Comparison of ENCODE assay signal across 11 cellular contexts in the genomic region with DNA sequence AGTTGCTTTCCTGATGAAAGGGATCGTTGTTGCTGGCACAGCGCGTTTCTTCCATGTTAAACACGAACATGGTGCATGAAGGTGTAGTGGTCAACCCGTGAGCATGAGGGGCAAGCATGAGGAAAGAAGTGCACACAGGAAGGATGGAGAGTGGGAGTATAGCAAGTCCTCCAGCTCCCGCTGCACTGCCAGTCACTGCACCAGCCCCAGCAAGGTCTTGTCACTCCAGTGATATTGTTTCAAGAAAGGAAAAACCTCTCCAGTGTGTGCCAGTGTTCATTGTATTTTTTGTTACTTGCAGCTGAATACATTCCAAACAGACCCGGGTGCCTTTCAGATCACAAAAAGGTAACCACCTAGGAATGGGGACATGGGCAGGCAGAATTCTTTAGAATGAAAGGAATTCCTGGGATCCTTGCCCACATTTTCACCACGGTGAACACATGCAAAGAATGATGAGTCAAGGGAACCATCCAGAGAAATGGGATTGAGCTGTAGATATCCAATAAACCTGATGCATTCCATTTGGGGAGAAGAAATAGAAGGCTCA.
A peak's percentile ranks its signal among the peaks of the same experiment; 100 is the strongest.
DNase-seq lines count a peak whose midpoint lies in the region; ATAC-seq and TF ChIP-seq lines count a peak whose summit lies in the region.
"Had no signal": no experiment of that assay in that cellular context is flagged by ENCODE, and none has a peak within 500 bp of the region (broad histone marks: within the 10 kb centered on the region; RNA-seq: fewer than 3 reads in every experiment).

No MANE protein-coding gene starts in this region.

- TF ChIP-seq POLR2A in thyroid gland (IDR thresholded peaks at IDR 0.05) = no peak

- ATAC-seq in HG03457 (IDR thresholded peaks at IDR 0.05; ENCODE audit: unreplicated experiment) = no peak
- no peak for ATAC-seq in stimulated activated naive CD8-positive, alpha-beta T cell treated with anti-CD3 and anti-CD28 coated beads, Interleukin-15, amount 100 ng/mL, for 72 hours
- ATAC-seq: activated T-cell treated with anti-CD3 and anti-CD28 coated beads, Interleukin-2, amount 50 U/mL, for 4 hours; naive thymus-derived CD4-positive, alpha-beta T cell had no signal

- DNase-seq in NCI-H2196 treated with DMSO at 0.1 percent for 48 hours (lab: John Stamatoyannopoulos, UW; ENCODE audit: unreplicated experiment) (peak; percentile 31), NCI-H2196 (lab: John Stamatoyannopoulos, UW; ENCODE audit: unreplicated experiment) (no peak), type B pancreatic cell (ENCODE audit: extremely low spot score, unreplicated experiment) (no peak), thyroid gland (no peak)
- no peak for DNase-seq in stimulated activated naive CD8-positive, alpha-beta T cell treated with anti-CD3 and anti-CD28 coated beads, Interleukin-15, amount 100 ng/mL, for 72 hours
- DNase-seq: activated T-cell treated with anti-CD3 and anti-CD28 coated beads, Interleukin-2, amount 50 U/mL, for 4 hours; Right ventricle myocardium superior had no signal

- H3K4me1 ChIP-seq in iPS-20b (ENCODE audit: insufficient read depth, low read length) (peaks cover 34% of the 10 kb centered on the region), thyroid gland (peaks cover 0 to 12% of the 10 kb centered on the region in 2 donors)

- no peak overlapping the region for H3K9ac ChIP-seq in iPS-20b (ENCODE audit: low read depth, low read length)

- peaks cover 84% of the 10 kb centered on the region for H3K4me1 Mint-ChIP-seq in type B pancreatic cell (ENCODE audit: unreplicated experiment)
- H3K4me1 Mint-ChIP-seq in stimulated activated naive CD8-positive, alpha-beta T cell treated with anti-CD3 and anti-CD28 coated beads, Interleukin-15, amount 100 ng/mL, for 72 hours = peaks cover 13% of the 10 kb centered on the region

- H3K27me3 ChIP-seq in iPS-20b (ENCODE audit: insufficient read depth, low read length) (no peaks in the 10 kb centered on the region), thyroid gland (no peaks in the 10 kb centered on the region)

- no peaks in the 10 kb centered on the region for H3K27me3 Mint-ChIP-seq in type B pancreatic cell
- no peaks in the 10 kb centered on the region for H3K27me3 Mint-ChIP-seq in stimulated activated naive CD8-positive, alpha-beta T cell treated with anti-CD3 and anti-CD28 coated beads, Interleukin-15, amount 100 ng/mL, for 72 hours
- H3K27me3 Mint-ChIP-seq: naive thymus-derived CD4-positive, alpha-beta T cell had no signal

- peak overlapping the region; percentile 30 for H3K4me3 Mint-ChIP-seq in type B pancreatic cell
- H3K4me3 Mint-ChIP-seq in stimulated activated naive CD8-positive, alpha-beta T cell treated with anti-CD3 and anti-CD28 coated beads, Interleukin-15, amount 100 ng/mL, for 72 hours = no peak overlapping the region
- H3K4me3 Mint-ChIP-seq: activated T-cell treated with anti-CD3 and anti-CD28 coated beads, Interleukin-2, amount 50 U/mL, for 4 hours; naive thymus-derived CD4-positive, alpha-beta T cell had no signal

- H3K9me3 ChIP-seq in iPS-20b (ENCODE audit: insufficient read depth, low read depth, low read length) = no peaks in the 10 kb centered on the region
- no peaks in the 10 kb centered on the region for H3K9me3 ChIP-seq in thyroid gland

- no peaks in the 10 kb centered on the region for H3K9me3 Mint-ChIP-seq in type B pancreatic cell
- H3K9me3 Mint-ChIP-seq in stimulated activated naive CD8-positive, alpha-beta T cell treated with anti-CD3 and anti-CD28 coated beads, Interleukin-15, amount 100 ng/mL, for 72 hours = no peaks in the 10 kb centered on the region
- H3K9me3 Mint-ChIP-seq: activated T-cell treated with anti-CD3 and anti-CD28 coated beads, Interleukin-2, amount 50 U/mL, for 4 hours had no signal

- peak overlapping the region; percentile 13; the same call in 1 of the 2 replicates for H3K4me3 ChIP-seq in iPS-20b (ENCODE audit: low read length)
- H3K4me3 ChIP-seq in thyroid gland (replicated peaks in 1 of 3) = no peak overlapping the region

- H3K36me3 Mint-ChIP-seq in type B pancreatic cell = no peaks in the 10 kb centered on the region

- H3K27ac ChIP-seq in angular gyrus (ENCODE audit: low read depth, low read length) (peak overlapping the region; percentile 94), iPS-20b (ENCODE audit: low read length) (no peak overlapping the region), thyroid gland (no peak overlapping the region)

- 79% methylated on average over 8 of the region's 8 CpGs for WGBS in thyroid gland, 2 donors

- intact Hi-C loops in thyroid gland (cut with DNase I) = no loop called here

- H3K36me3 ChIP-seq in iPS-20b (ENCODE audit: insufficient read depth, low read depth, low read length) (no peaks in the 10 kb centered on the region), thyroid gland (no peaks in the 10 kb centered on the region)

- TF ChIP-seq CTCF in type B pancreatic cell (conservative IDR thresholded peaks at IDR 0.05) (no peak), thyroid gland (IDR thresholded peaks at IDR 0.05) (no peak)

- H3K27ac Mint-ChIP-seq in type B pancreatic cell = peak overlapping the region; percentile 58
- H3K27ac Mint-ChIP-seq in stimulated activated naive CD8-positive, alpha-beta T cell treated with anti-CD3 and anti-CD28 coated beads, Interleukin-15, amount 100 ng/mL, for 72 hours = peak overlapping the region in 1 of 2 donors; percentile 15
- H3K27ac Mint-ChIP-seq: naive thymus-derived CD4-positive, alpha-beta T cell had no signal
